ENCODE assay signal across 15 cellular contexts in the genomic region with DNA sequence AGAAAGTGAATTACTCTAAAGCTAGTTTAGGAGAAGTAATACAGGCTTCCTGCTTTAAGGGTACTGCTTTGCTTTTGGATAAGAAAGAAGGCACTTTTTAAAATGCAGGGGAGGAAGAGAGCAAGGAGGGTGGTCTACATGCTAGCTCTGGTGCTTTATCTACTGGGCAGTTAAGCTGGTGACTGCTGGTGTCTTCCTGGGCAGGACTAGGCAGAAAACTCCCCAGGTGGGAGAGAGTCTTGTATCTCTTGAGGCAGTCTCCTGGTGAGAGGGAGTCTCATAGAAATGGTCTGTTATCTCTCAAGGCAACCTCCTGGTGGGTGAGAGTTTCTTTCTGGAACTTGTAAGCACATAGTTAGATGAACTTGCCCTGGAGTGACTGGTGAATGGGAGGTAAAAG.
DNase-seq lines count a peak whose midpoint lies in the region; ATAC-seq and TF ChIP-seq lines count a peak whose summit lies in the region.
"Had no signal": no experiment of that assay in that cellular context is flagged by ENCODE, and none has a peak within 500 bp of the region (broad histone marks: within the 10 kb centered on the region; RNA-seq: fewer than 3 reads in every experiment).

No MANE protein-coding gene starts in this region.

- no peak overlapping the region for H3K23ac ChIP-seq in mesendoderm (ENCODE audit: low read length)

- H3K79me2 ChIP-seq in mesendoderm (ENCODE audit: control insufficient read depth, insufficient read depth, low read length), result no peaks in the 10 kb centered on the region
- no peaks in the 10 kb centered on the region for H3K79me2 ChIP-seq in OCI-LY7 (ENCODE audit: insufficient read depth, low read depth, low read length)

- H3K36me3 ChIP-seq in HUES64 (ENCODE audit: insufficient read depth, low read length), result no peaks in the 10 kb centered on the region
- no peaks in the 10 kb centered on the region for H3K36me3 ChIP-seq in mesendoderm (ENCODE audit: control insufficient read depth, insufficient read depth, low read length)
- H3K36me3 ChIP-seq in OCI-LY7 (ENCODE audit: insufficient read depth, low read length), result no peaks in the 10 kb centered on the region
- H3K36me3 ChIP-seq in effector memory CD4-positive, alpha-beta T cell (ENCODE audit: control insufficient read depth, insufficient read depth, low read length), result no peaks in the 10 kb centered on the region
- H3K36me3 ChIP-seq: BLaER1, HAP-1 had no signal

- H3K27ac ChIP-seq in HUES64 (ENCODE audit: low read depth, low read length), result peak overlapping the region; percentile 45; the same call in 1 of the 2 replicates
- H3K27ac ChIP-seq in mesendoderm (ENCODE audit: low read depth, low read length), result peak overlapping the region; percentile 86
- no peak overlapping the region for H3K27ac ChIP-seq in OCI-LY7 (ENCODE audit: low read depth, low read length, poor library complexity, severe bottlenecking)
- no peak overlapping the region for H3K27ac ChIP-seq in effector memory CD4-positive, alpha-beta T cell (ENCODE audit: insufficient read depth, low read length, poor library complexity, severe bottlenecking)
- H3K27ac ChIP-seq: BLaER1, GM23248 had no signal

- H3K4ac ChIP-seq in mesendoderm (ENCODE audit: low read depth, low read length), result no peak overlapping the region

- H2BK120ac ChIP-seq in mesendoderm (ENCODE audit: low read depth, low read length), result no peak overlapping the region

- H2BK5ac ChIP-seq in mesendoderm (ENCODE audit: low read length), result peak overlapping the region; percentile 83

- H2BK15ac ChIP-seq in mesendoderm (replicated peaks; ENCODE audit: low read depth), result no peak overlapping the region

- H4K5ac ChIP-seq in mesendoderm (ENCODE audit: low read length), result no peak overlapping the region

- no peak overlapping the region for H4K8ac ChIP-seq in mesendoderm (ENCODE audit: low read depth, low read length)

- H3K9me3 ChIP-seq in HUES64 (ENCODE audit: insufficient read depth, low read depth, low read length), result peaks cover 25% of the 10 kb centered on the region
- H3K9me3 ChIP-seq in OCI-LY7 (ENCODE audit: low read length), result no peaks in the 10 kb centered on the region
- no peaks in the 10 kb centered on the region for H3K9me3 ChIP-seq in effector memory CD4-positive, alpha-beta T cell (ENCODE audit: control insufficient read depth, low read length)
- H3K9me3 ChIP-seq: HAP-1 had no signal

- H3K9ac ChIP-seq in HUES64 (ENCODE audit: low read depth, low read length) (no peak overlapping the region), mesendoderm (ENCODE audit: low read length) (no peak overlapping the region)
- H3K9ac ChIP-seq: BLaER1, GM23248 had no signal

- peak; percentile 37 for DNase-seq in ELF-1 (ENCODE audit: low read depth, low spot score)
- peak; percentile 32 for DNase-seq in choroid plexus epithelial cell (ENCODE audit: low read depth)
- peak; percentile 87 for DNase-seq in mesendoderm
- DNase-seq in OCI-LY7 (ENCODE audit: low spot score), result no peak
- DNase-seq in effector memory CD4-positive, alpha-beta T cell, result no peak
- DNase-seq: 8988T; AML-193; Caco-2; CD8-positive, alpha-beta memory T cell; DMS53; GM23248 had no signal

- H4K20me1 ChIP-seq in OCI-LY7 (ENCODE audit: insufficient read depth, low read length), result no peaks in the 10 kb centered on the region
- H4K20me1 ChIP-seq: BLaER1 had no signal

- no TSS peak for BruUV-seq in OCI-LY7 (replicated peaks; lab: Mats Ljungman, UMichigan)

- POLR2A ChIA-PET in OCI-LY7 (lab: Charles Lee), result no interaction called here

- ATAC-seq in HG03095 (IDR thresholded peaks at IDR 0.05; ENCODE audit: unreplicated experiment), result no peak

- H3K4me2 ChIP-seq in mesendoderm (ENCODE audit: low read length), result no peak overlapping the region
- no peak overlapping the region for H3K4me2 ChIP-seq in OCI-LY7 (ENCODE audit: low read length)
- H3K4me2 ChIP-seq: BLaER1 had no signal

- 0 out of 2 replicates have a peak, but pooled peaks cover 5% of the 10 kb centered on the region for H3K4me1 ChIP-seq in HUES64 (ENCODE audit: insufficient read depth, low read length)
- peaks cover 4% of the 10 kb centered on the region for H3K4me1 ChIP-seq in mesendoderm (ENCODE audit: control insufficient read depth, low read depth, low read length)
- H3K4me1 ChIP-seq in OCI-LY7 (ENCODE audit: insufficient read depth, low read length, poor library complexity, severe bottlenecking), result no peaks in the 10 kb centered on the region
- no peaks in the 10 kb centered on the region for H3K4me1 ChIP-seq in effector memory CD4-positive, alpha-beta T cell (ENCODE audit: control insufficient read depth, insufficient read depth, low read length, poor library complexity, severe bottlenecking)
- H3K4me1 ChIP-seq: BLaER1, Caco-2, HAP-1 had no signal

- intact Hi-C loops in OCI-LY7 (cut with micrococcal nuclease; ENCODE audit: unreplicated experiment), result no loop called here

- H2AK5ac ChIP-seq in mesendoderm (ENCODE audit: low read length), result no peak overlapping the region

- H2AFZ ChIP-seq in OCI-LY7 (ENCODE audit: low read length), result no peak overlapping the region
- H2AFZ ChIP-seq: GM23248 had no signal

- H3K4me3 ChIP-seq in HUES64 (ENCODE audit: low read length) (no peak overlapping the region), choroid plexus epithelial cell (ENCODE audit: low read depth, low read length) (no peak overlapping the region), mesendoderm (ENCODE audit: low read length) (no peak overlapping the region), OCI-LY7 (ENCODE audit: low read depth, low read length, poor library complexity, severe bottlenecking) (no peak overlapping the region)
- H3K4me3 ChIP-seq in effector memory CD4-positive, alpha-beta T cell (ENCODE audit: insufficient read depth, low read depth, low read length, poor library complexity, severe bottlenecking), result no peak overlapping the region
- H3K4me3 ChIP-seq: BLaER1, GM23248, HAP-1 had no signal

- no peaks in the 10 kb centered on the region for H3K79me1 ChIP-seq in mesendoderm (ENCODE audit: low read length)

- H3K27me3 ChIP-seq in HUES64 (ENCODE audit: insufficient read depth, low read length) (no peaks in the 10 kb centered on the region), mesendoderm (ENCODE audit: insufficient read depth, low read length, poor library complexity) (no peaks in the 10 kb centered on the region)
- H3K27me3 ChIP-seq in effector memory CD4-positive, alpha-beta T cell (replicated peaks; ENCODE audit: control insufficient read depth, insufficient read depth, low read length, poor library complexity, severe bottlenecking), result no peaks in the 10 kb centered on the region
- H3K27me3 ChIP-seq: BLaER1 had no signal

- no peaks in the 10 kb centered on the region for H3K9me2 ChIP-seq in OCI-LY7 (ENCODE audit: insufficient read depth, low read length)

- H3K18ac ChIP-seq in mesendoderm (ENCODE audit: low read length), result peak overlapping the region; percentile 88

- CTCF ChIA-PET in OCI-LY7 (lab: Charles Lee; ENCODE audit: unreplicated experiment), result no interaction called here

- no peak for TF ChIP-seq CTCF in choroid plexus epithelial cell (conservative IDR thresholded peaks at IDR 0.05; ENCODE audit: low read depth, low read length)
- TF ChIP-seq CTCF in OCI-LY7 (conservative IDR thresholded peaks at IDR 0.05; ENCODE audit: low read length), result no peak

- no peak overlapping the region for H3K56ac ChIP-seq in mesendoderm (ENCODE audit: low read length)

Comparison
In these comparisons a context has a peak if more than half of its experiments do, and no peak if none do; other contexts are left out.
1. DNase-seq: peak in ELF-1 (single experiment), choroid plexus epithelial cell (single experiment) and mesendoderm (single experiment); none in OCI-LY7 (single experiment) and effector memory CD4-positive, alpha-beta T cell (0 of 3).
2. H3K27ac ChIP-seq: peak in HUES64 (single experiment) and mesendoderm (single experiment); none in OCI-LY7 (single experiment) and effector memory CD4-positive, alpha-beta T cell (single experiment).